ENCODE assay signal across 8 cellular contexts in genomic region chr10:84329094-84329611, GRCh38. TPM values are rescaled to one million over a fixed set of nuclear protein-coding genes. Genes with fewer than 3 reads are reported as not detected.
DNase-seq lines count a peak whose midpoint lies in the region; ATAC-seq and TF ChIP-seq lines count a peak whose summit lies in the region.

No MANE protein-coding gene starts in this region.

- H3K27me3 ChIP-seq in Caco-2 (replicated peaks; ENCODE audit: control insufficient read depth, insufficient read depth, low read length) (no peaks in the 10 kb centered on the region), muscle layer of duodenum (ENCODE audit: low read depth, low read length) (no peaks in the 10 kb centered on the region)

- TF ChIP-seq CTCF in Caco-2 (IDR thresholded peaks at IDR 0.05; ENCODE audit: insufficient read depth in 1 of 2, low read depth in 1 of 2, low read length in 1 of 2, severe bottlenecking in 1 of 2, unreplicated experiment in 1 of 2), result no peak
- TF ChIP-seq CTCF in coronary artery (IDR thresholded peaks at IDR 0.05), result no peak

- H3K27me3 Mint-ChIP-seq in Caco-2 (ENCODE audit: insufficient read depth, unreplicated experiment), result no peaks in the 10 kb centered on the region
- H3K27me3 Mint-ChIP-seq in stimulated activated naive CD8-positive, alpha-beta T cell treated with anti-CD3 and anti-CD28 coated beads, Interleukin-15, Interleukin-2, amounts not matched to agents 100 ng/mL and 50 ng/mL, for 24 hours, result no peaks in the 10 kb centered on the region

- H3K36me3 Mint-ChIP-seq in Caco-2 (ENCODE audit: insufficient read depth, unreplicated experiment), result peaks cover 10% of the 10 kb centered on the region
- H3K36me3 Mint-ChIP-seq in stimulated activated naive CD8-positive, alpha-beta T cell treated with anti-CD3 and anti-CD28 coated beads, Interleukin-15, Interleukin-2, amounts not matched to agents 100 ng/mL and 50 ng/mL, for 24 hours (ENCODE audit: low read depth), result no peaks in the 10 kb centered on the region

- BruUV-seq in Caco-2 (replicated peaks; lab: Mats Ljungman, UMichigan), result TSS peak; percentile 43

- H3K4me1 Mint-ChIP-seq in Caco-2 (ENCODE audit: low read depth, unreplicated experiment), result peaks cover 14% of the 10 kb centered on the region
- H3K4me1 Mint-ChIP-seq in stimulated activated naive CD8-positive, alpha-beta T cell treated with anti-CD3 and anti-CD28 coated beads, Interleukin-15, Interleukin-2, amounts not matched to agents 100 ng/mL and 50 ng/mL, for 24 hours (ENCODE audit: low read depth), result peaks cover 32% of the 10 kb centered on the region

- intact Hi-C loops in Caco-2 (cut with micrococcal nuclease; ENCODE audit: unreplicated experiment), result loop anchor here (1.0 kb wide), 1 partner anchor 8 kb away; no protein-coding TSS in a partner anchor

- H3K27ac ChIP-seq in coronary artery (peak overlapping the region; percentile 97 to 99), muscle layer of duodenum (ENCODE audit: low read length) (peak overlapping the region; percentile 86)

- peak overlapping the region; percentile 90 for H3K4me3 Mint-ChIP-seq in Caco-2 (ENCODE audit: unreplicated experiment)
- peak overlapping the region; percentile 89 for H3K4me3 Mint-ChIP-seq in stimulated activated naive CD8-positive, alpha-beta T cell treated with anti-CD3 and anti-CD28 coated beads, Interleukin-15, Interleukin-2, amounts not matched to agents 100 ng/mL and 50 ng/mL, for 24 hours

- POLR2A ChIA-PET in Caco-2 (lab: Charles Lee), result no interaction called here

- peaks cover 29% of the 10 kb centered on the region for H3K4me1 ChIP-seq in Caco-2
- H3K4me1 ChIP-seq in muscle layer of duodenum (ENCODE audit: control insufficient read depth in 1 of 2, insufficient read depth in 2 of 2, low read length in 2 of 2), result peaks cover 0 to 21% of the 10 kb centered on the region in 2 donors

- H3K36me3 ChIP-seq in Caco-2 (ENCODE audit: control insufficient read depth, insufficient read depth, low read length), result no peaks in the 10 kb centered on the region
- no peaks in the 10 kb centered on the region for H3K36me3 ChIP-seq in muscle layer of duodenum (ENCODE audit: control insufficient read depth in 1 of 2, insufficient read depth in 2 of 2, low read length in 2 of 2)

- no peaks in the 10 kb centered on the region for H3K9me3 ChIP-seq in Caco-2
- no peaks in the 10 kb centered on the region for H3K9me3 ChIP-seq in muscle layer of duodenum (ENCODE audit: control insufficient read depth in 1 of 2, low read length in 2 of 2)

- H3K9me3 Mint-ChIP-seq in Caco-2 (ENCODE audit: unreplicated experiment), result no peaks in the 10 kb centered on the region
- no peaks in the 10 kb centered on the region for H3K9me3 Mint-ChIP-seq in stimulated activated naive CD8-positive, alpha-beta T cell treated with anti-CD3 and anti-CD28 coated beads, Interleukin-15, Interleukin-2, amounts not matched to agents 100 ng/mL and 50 ng/mL, for 24 hours

- peak; percentile 9 for ATAC-seq in GM21367 (IDR thresholded peaks at IDR 0.05; ENCODE audit: unreplicated experiment)

- in situ Hi-C loops in KBM-7 (cut with MboI; ENCODE audit: low pct_unique_long_range_greater_than_20kb, low sequenced_read_pairs), result no loop called here

- DNase-seq in Caco-2 (peak in 1 of 2 experiments; percentile 30), KBM-7 (peak; percentile 43), coronary artery (ENCODE audit: low spot score) (no peak), NCI-H1930 (lab: John Stamatoyannopoulos, UW) (no peak)
- DNase-seq in activated CD4-positive, CD25-positive, alpha-beta regulatory T cell treated with anti-CD3 and anti-CD28 coated beads, Interleukin-2, amount 50 U/mL, for 72 hours, result peak; percentile 52

- peak overlapping the region; percentile 87 for H3K27ac Mint-ChIP-seq in Caco-2 (ENCODE audit: unreplicated experiment)
- peak overlapping the region; percentile 95 for H3K27ac Mint-ChIP-seq in stimulated activated naive CD8-positive, alpha-beta T cell treated with anti-CD3 and anti-CD28 coated beads, Interleukin-15, Interleukin-2, amounts not matched to agents 100 ng/mL and 50 ng/mL, for 24 hours

- H3K4me3 ChIP-seq in Caco-2 (ENCODE audit: low read depth, low read length), result peak overlapping the region; percentile 76
- H3K4me3 ChIP-seq in coronary artery, result peak overlapping the region; percentile 97
- peak overlapping the region; percentile 57 to 84 for H3K4me3 ChIP-seq in muscle layer of duodenum (ENCODE audit: low read depth in 1 of 2, low read length in 2 of 2)

- CTCF ChIA-PET in Caco-2 (lab: Charles Lee), result interaction anchor here (0.6 to 1.3 kb wide), 3 partner anchors 64 to 106 kb away, joined by 3 to 5 read pairs (median 4); no protein-coding TSS in a partner anchor

RNA-seq across cellular contexts. Expression of gene CCSER2, which starts 0.8 kb away (rescaled TPM):
- 23.1 and 28.3 TPM in 2 replicates for total RNA-seq in Caco-2 (2022)

Comparison
In these comparisons a context has a peak if more than half of its experiments do, and no peak if none do; other contexts are left out.
1. DNase-seq: peak in KBM-7 (single experiment) and activated CD4-positive, CD25-positive, alpha-beta regulatory T cell treated with anti-CD3 and anti-CD28 coated beads, Interleukin-2, amount 50 U/mL, for 72 hours (single experiment); none in coronary artery (single experiment) and NCI-H1930 (0 of 2).
2. Peak in every context shown above with its lines, with median percentiles within 50 percentile points of each other: H3K4me3 ChIP-seq.